ENCODE assay signal across 1 cellular context in genomic region chr9:113519401-113520108, GRCh38.
A peak's percentile ranks its signal among the peaks of the same experiment; 100 is the strongest.
TF ChIP-seq lines count a peak whose summit lies in the region.

No MANE protein-coding gene starts in this region.

TF ChIP-seq in HepG2, 621 proteins besides CTCF, POLR2A, EP300 and RAD21 (continues in another document):
- TF ChIP-seq, protein P1, sequence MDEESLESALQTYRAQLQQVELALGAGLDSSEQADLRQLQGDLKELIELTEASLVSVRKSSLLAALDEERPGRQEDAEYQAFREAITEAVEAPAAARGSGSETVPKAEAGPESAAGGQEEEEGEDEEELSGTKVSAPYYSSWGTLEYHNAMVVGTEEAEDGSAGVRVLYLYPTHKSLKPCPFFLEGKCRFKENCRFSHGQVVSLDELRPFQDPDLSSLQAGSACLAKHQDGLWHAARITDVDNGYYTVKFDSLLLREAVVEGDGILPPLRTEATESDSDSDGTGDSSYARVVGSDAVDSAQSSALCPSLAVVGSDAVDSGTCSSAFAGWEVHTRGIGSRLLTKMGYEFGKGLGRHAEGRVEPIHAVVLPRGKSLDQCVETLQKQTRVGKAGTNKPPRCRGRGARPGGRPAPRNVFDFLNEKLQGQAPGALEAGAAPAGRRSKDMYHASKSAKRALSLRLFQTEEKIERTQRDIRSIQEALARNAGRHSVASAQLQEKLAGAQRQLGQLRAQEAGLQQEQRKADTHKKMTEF (CRISPR knock-in tag; IDR thresholded peaks at IDR 0.05) = 0 out of 2 replicates have a peak, but pooled peaks have one; percentile 27
- TF ChIP-seq NBN (conservative IDR thresholded peaks at IDR 0.05) (no peak), ZSCAN31 (CRISPR knock-in tag; IDR thresholded peaks at IDR 0.05; ENCODE audit: low read depth) (no peak), YY1 (IDR thresholded peaks at IDR 0.05; ENCODE audit: insufficient read depth, insufficient replicate concordance, low read depth, low read length) (no peak), ZMYM3 (CRISPR knock-in tag; IDR thresholded peaks at IDR 0.05) (no peak), ZNF550 (CRISPR knock-in tag; IDR thresholded peaks at IDR 0.05; ENCODE audit: borderline replicate concordance) (no peak), RFXAP (CRISPR knock-in tag; IDR thresholded peaks at IDR 0.05; ENCODE audit: borderline replicate concordance) (no peak), ZNF777 (CRISPR knock-in tag; IDR thresholded peaks at IDR 0.05) (no peak), BRD4 (CRISPR knock-in tag; IDR thresholded peaks at IDR 0.05) (no peak), KLF11 (CRISPR knock-in tag; IDR thresholded peaks at IDR 0.05) (no peak), ZSCAN9 (CRISPR knock-in tag; IDR thresholded peaks at IDR 0.05; ENCODE audit: borderline replicate concordance) (no peak), JDP2 (CRISPR knock-in tag; IDR thresholded peaks at IDR 0.05; ENCODE audit: borderline replicate concordance) (no peak), ZNF513 (CRISPR knock-in tag; conservative IDR thresholded peaks at IDR 0.05) (no peak), SP2 (CRISPR knock-in tag; IDR thresholded peaks at IDR 0.05) (no peak), ERF (CRISPR knock-in tag; IDR thresholded peaks at IDR 0.05) (0 out of 2 replicates have a peak, but pooled peaks have one; percentile 20), ZNF12 (CRISPR knock-in tag; IDR thresholded peaks at IDR 0.05) (no peak), ZNF713 (CRISPR knock-in tag; IDR thresholded peaks at IDR 0.05) (no peak), KDM6A (CRISPR knock-in tag; IDR thresholded peaks at IDR 0.05; ENCODE audit: low read depth) (no peak), KDM2A (CRISPR knock-in tag; IDR thresholded peaks at IDR 0.05; ENCODE audit: borderline replicate concordance, low read depth) (no peak), AHR (CRISPR knock-in tag; IDR thresholded peaks at IDR 0.05) (no peak), ZNF138 (CRISPR knock-in tag; IDR thresholded peaks at IDR 0.05; ENCODE audit: low read depth) (no peak), SALL1 (CRISPR knock-in tag; IDR thresholded peaks at IDR 0.05) (no peak), U2AF1 (optimal IDR thresholded peaks at IDR 0.05; ENCODE audit: low read depth, low read length) (no peak), ZNF17 (CRISPR knock-in tag; IDR thresholded peaks at IDR 0.05) (no peak), MAFF (IDR thresholded peaks at IDR 0.05; ENCODE audit: low read depth, low read length) (no peak), HNF1A (IDR thresholded peaks at IDR 0.05; ENCODE audit: low read depth) (peak; percentile 50; the same call in 1 of the 2 replicates), HNF1A (CRISPR knock-in tag; IDR thresholded peaks at IDR 0.05; ENCODE audit: borderline replicate concordance) (no peak), TP53 (CRISPR knock-in tag; conservative IDR thresholded peaks at IDR 0.05) (no peak), IRF9 (CRISPR knock-in tag; IDR thresholded peaks at IDR 0.05; ENCODE audit: borderline replicate concordance) (no peak), RFX5 (IDR thresholded peaks at IDR 0.05; ENCODE audit: low read depth, low read length) (no peak), ZFAT (CRISPR knock-in tag; conservative IDR thresholded peaks at IDR 0.05) (no peak), SIX1 (CRISPR knock-in tag; IDR thresholded peaks at IDR 0.05; ENCODE audit: borderline replicate concordance) (no peak), FOSL2 (CRISPR knock-in tag; IDR thresholded peaks at IDR 0.05) (peak; percentile 77), ZFP1 (CRISPR knock-in tag; IDR thresholded peaks at IDR 0.05) (no peak)
- TF ChIP-seq, protein P2, sequence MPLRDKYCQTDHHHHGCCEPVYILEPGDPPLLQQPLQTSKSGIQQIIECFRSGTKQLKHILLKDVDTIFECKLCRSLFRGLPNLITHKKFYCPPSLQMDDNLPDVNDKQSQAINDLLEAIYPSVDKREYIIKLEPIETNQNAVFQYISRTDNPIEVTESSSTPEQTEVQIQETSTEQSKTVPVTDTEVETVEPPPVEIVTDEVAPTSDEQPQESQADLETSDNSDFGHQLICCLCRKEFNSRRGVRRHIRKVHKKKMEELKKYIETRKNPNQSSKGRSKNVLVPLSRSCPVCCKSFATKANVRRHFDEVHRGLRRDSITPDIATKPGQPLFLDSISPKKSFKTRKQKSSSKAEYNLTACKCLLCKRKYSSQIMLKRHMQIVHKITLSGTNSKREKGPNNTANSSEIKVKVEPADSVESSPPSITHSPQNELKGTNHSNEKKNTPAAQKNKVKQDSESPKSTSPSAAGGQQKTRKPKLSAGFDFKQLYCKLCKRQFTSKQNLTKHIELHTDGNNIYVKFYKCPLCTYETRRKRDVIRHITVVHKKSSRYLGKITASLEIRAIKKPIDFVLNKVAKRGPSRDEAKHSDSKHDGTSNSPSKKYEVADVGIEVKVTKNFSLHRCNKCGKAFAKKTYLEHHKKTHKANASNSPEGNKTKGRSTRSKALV (CRISPR knock-in tag; IDR thresholded peaks at IDR 0.05) = no peak
- TF ChIP-seq, protein P3, sequence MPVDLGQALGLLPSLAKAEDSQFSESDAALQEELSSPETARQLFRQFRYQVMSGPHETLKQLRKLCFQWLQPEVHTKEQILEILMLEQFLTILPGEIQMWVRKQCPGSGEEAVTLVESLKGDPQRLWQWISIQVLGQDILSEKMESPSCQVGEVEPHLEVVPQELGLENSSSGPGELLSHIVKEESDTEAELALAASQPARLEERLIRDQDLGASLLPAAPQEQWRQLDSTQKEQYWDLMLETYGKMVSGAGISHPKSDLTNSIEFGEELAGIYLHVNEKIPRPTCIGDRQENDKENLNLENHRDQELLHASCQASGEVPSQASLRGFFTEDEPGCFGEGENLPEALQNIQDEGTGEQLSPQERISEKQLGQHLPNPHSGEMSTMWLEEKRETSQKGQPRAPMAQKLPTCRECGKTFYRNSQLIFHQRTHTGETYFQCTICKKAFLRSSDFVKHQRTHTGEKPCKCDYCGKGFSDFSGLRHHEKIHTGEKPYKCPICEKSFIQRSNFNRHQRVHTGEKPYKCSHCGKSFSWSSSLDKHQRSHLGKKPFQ (CRISPR knock-in tag; IDR thresholded peaks at IDR 0.05; ENCODE audit: insufficient replicate concordance) = no peak
- TF ChIP-seq, protein P4, sequence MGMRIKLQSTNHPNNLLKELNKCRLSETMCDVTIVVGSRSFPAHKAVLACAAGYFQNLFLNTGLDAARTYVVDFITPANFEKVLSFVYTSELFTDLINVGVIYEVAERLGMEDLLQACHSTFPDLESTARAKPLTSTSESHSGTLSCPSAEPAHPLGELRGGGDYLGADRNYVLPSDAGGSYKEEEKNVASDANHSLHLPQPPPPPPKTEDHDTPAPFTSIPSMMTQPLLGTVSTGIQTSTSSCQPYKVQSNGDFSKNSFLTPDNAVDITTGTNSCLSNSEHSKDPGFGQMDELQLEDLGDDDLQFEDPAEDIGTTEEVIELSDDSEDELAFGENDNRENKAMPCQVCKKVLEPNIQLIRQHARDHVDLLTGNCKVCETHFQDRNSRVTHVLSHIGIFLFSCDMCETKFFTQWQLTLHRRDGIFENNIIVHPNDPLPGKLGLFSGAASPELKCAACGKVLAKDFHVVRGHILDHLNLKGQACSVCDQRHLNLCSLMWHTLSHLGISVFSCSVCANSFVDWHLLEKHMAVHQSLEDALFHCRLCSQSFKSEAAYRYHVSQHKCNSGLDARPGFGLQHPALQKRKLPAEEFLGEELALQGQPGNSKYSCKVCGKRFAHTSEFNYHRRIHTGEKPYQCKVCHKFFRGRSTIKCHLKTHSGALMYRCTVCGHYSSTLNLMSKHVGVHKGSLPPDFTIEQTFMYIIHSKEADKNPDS (CRISPR knock-in tag; IDR thresholded peaks at IDR 0.05) = no peak
- TF ChIP-seq, protein P5, sequence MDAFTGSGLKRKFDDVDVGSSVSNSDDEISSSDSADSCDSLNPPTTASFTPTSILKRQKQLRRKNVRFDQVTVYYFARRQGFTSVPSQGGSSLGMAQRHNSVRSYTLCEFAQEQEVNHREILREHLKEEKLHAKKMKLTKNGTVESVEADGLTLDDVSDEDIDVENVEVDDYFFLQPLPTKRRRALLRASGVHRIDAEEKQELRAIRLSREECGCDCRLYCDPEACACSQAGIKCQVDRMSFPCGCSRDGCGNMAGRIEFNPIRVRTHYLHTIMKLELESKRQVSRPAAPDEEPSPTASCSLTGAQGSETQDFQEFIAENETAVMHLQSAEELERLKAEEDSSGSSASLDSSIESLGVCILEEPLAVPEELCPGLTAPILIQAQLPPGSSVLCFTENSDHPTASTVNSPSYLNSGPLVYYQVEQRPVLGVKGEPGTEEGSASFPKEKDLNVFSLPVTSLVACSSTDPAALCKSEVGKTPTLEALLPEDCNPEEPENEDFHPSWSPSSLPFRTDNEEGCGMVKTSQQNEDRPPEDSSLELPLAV (CRISPR knock-in tag; conservative IDR thresholded peaks at IDR 0.05; ENCODE audit: low read depth) = no peak
- TF ChIP-seq, protein P6, sequence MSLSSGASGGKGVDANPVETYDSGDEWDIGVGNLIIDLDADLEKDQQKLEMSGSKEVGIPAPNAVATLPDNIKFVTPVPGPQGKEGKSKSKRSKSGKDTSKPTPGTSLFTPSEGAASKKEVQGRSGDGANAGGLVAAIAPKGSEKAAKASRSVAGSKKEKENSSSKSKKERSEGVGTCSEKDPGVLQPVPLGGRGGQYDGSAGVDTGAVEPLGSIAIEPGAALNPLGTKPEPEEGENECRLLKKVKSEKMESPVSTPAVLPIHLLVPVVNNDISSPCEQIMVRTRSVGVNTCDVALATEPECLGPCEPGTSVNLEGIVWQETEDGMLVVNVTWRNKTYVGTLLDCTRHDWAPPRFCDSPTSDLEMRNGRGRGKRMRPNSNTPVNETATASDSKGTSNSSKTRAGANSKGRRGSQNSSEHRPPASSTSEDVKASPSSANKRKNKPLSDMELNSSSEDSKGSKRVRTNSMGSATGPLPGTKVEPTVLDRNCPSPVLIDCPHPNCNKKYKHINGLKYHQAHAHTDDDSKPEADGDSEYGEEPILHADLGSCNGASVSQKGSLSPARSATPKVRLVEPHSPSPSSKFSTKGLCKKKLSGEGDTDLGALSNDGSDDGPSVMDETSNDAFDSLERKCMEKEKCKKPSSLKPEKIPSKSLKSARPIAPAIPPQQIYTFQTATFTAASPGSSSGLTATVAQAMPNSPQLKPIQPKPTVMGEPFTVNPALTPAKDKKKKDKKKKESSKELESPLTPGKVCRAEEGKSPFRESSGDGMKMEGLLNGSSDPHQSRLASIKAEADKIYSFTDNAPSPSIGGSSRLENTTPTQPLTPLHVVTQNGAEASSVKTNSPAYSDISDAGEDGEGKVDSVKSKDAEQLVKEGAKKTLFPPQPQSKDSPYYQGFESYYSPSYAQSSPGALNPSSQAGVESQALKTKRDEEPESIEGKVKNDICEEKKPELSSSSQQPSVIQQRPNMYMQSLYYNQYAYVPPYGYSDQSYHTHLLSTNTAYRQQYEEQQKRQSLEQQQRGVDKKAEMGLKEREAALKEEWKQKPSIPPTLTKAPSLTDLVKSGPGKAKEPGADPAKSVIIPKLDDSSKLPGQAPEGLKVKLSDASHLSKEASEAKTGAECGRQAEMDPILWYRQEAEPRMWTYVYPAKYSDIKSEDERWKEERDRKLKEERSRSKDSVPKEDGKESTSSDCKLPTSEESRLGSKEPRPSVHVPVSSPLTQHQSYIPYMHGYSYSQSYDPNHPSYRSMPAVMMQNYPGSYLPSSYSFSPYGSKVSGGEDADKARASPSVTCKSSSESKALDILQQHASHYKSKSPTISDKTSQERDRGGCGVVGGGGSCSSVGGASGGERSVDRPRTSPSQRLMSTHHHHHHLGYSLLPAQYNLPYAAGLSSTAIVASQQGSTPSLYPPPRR (CRISPR knock-in tag; IDR thresholded peaks at IDR 0.05; ENCODE audit: borderline replicate concordance) = no peak
- TF ChIP-seq, protein P7, sequence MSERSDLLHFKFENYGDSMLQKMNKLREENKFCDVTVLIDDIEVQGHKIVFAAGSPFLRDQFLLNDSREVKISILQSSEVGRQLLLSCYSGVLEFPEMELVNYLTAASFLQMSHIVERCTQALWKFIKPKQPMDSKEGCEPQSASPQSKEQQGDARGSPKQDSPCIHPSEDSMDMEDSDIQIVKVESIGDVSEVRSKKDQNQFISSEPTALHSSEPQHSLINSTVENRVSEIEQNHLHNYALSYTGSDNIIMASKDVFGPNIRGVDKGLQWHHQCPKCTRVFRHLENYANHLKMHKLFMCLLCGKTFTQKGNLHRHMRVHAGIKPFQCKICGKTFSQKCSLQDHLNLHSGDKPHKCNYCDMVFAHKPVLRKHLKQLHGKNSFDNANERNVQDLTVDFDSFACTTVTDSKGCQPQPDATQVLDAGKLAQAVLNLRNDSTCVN (CRISPR knock-in tag; IDR thresholded peaks at IDR 0.05; ENCODE audit: borderline replicate concordance) = no peak
